In the genomic region with DNA sequence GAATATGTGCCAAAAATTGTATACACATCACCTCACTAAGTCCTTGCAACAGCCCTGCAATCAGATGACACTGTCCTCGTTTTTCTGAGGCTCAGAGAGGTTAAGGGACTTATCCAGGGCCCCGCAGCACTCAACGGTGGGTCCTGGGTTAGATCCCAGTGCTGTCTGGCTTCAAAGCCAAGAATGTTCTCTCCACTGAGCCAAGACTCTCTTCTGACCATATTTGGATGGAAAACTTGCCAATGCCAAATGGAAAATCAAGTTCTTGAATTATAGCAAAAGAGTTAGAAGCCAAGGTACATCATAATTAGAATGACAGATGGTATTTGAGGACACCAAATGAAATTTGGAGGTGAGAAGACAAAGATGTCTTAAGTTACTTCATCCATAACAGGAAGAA, we compare ENCODE assay signal across 14 cellular contexts.
A peak's percentile ranks its signal among the peaks of the same experiment; 100 is the strongest.
DNase-seq lines count a peak whose midpoint lies in the region; ATAC-seq and TF ChIP-seq lines count a peak whose summit lies in the region.
"Had no signal": no experiment of that assay in that cellular context is flagged by ENCODE, and none has a peak within 500 bp of the region (broad histone marks: within the 10 kb centered on the region; RNA-seq: fewer than 3 reads in every experiment).

No MANE protein-coding gene starts in this region.

- H3K79me2 ChIP-seq in PC-9 (ENCODE audit: low read depth) = no peaks in the 10 kb centered on the region

- intact Hi-C loops in heart left ventricle (cut with DNase I) (no loop called here), cardiac septum (cut with DNase I) (no loop called here), PC-9 (cut with micrococcal nuclease; ENCODE audit: unreplicated experiment) (loop anchor here (5.0 kb wide), 1 partner anchor 73 kb away; no protein-coding TSS in a partner anchor), esophagus muscularis mucosa (cut with DNase I) (no loop called here), thyroid gland (cut with DNase I) (no loop called here)

- H3K9me2 ChIP-seq in PC-9 (ENCODE audit: insufficient read depth) = no peaks in the 10 kb centered on the region

- H4K20me1 ChIP-seq in PC-9 (ENCODE audit: insufficient read depth) = no peaks in the 10 kb centered on the region

- WGBS in heart left ventricle, 4 donors = 50 to 62% (median 56%) methylated on average over 3 of the region's 3 CpGs
- WGBS in esophagus muscularis mucosa = 58% methylated on average over 3 of the region's 3 CpGs
- WGBS in thyroid gland, 2 donors = 72 to 86% methylated on average over 3 of the region's 3 CpGs

- peaks cover 22% of the 10 kb centered on the region for H3F3A ChIP-seq in PC-9 (ENCODE audit: insufficient read depth, low read depth)

- H2AFZ ChIP-seq in PC-9 = no peak overlapping the region

- TF ChIP-seq POLR2A in heart left ventricle (IDR thresholded peaks at IDR 0.05) (no peak), esophagus muscularis mucosa (IDR thresholded peaks at IDR 0.05; ENCODE audit: low read depth) (no peak), thyroid gland (IDR thresholded peaks at IDR 0.05) (no peak)

- CTCF ChIA-PET in PC-9 (lab: Charles Lee) = interaction anchor here (0.7 to 1.0 kb wide), 3 partner anchors 10 to 328 kb away, joined by 3 to 9 read pairs (median 3); no protein-coding TSS in a partner anchor

- H3K4me1 ChIP-seq in heart left ventricle (peaks cover 0 to 24% (median 7%) of the 10 kb centered on the region in 12 donors), PC-9 (replicated peaks; ENCODE audit: insufficient read depth) (peaks cover 37% of the 10 kb centered on the region), esophagus muscularis mucosa (peaks cover 11 to 47% (median 43%) of the 10 kb centered on the region in 4 donors), thyroid gland (no peaks in the 10 kb centered on the region)
- H3K4me1 ChIP-seq: Caco-2 had no signal

- H3K27me3 ChIP-seq in heart left ventricle = no peaks in the 10 kb centered on the region
- H3K27me3 ChIP-seq in PC-9 (ENCODE audit: insufficient read depth, low read depth) = no peaks in the 10 kb centered on the region
- H3K27me3 ChIP-seq in esophagus muscularis mucosa = no peaks in the 10 kb centered on the region
- no peaks in the 10 kb centered on the region for H3K27me3 ChIP-seq in thyroid gland
- H3K27me3 ChIP-seq: MG63 had no signal

- H3K9me3 ChIP-seq in heart left ventricle (no peaks in the 10 kb centered on the region), PC-9 (ENCODE audit: insufficient read depth, low read depth) (no peaks in the 10 kb centered on the region), esophagus muscularis mucosa (no peaks in the 10 kb centered on the region), thyroid gland (no peaks in the 10 kb centered on the region)
- H3K9me3 ChIP-seq: Caco-2, MG63 had no signal

- H3K27ac ChIP-seq in heart left ventricle = no peak overlapping the region
- peak overlapping the region; percentile 54 for H3K27ac ChIP-seq in PC-9
- H3K27ac ChIP-seq in esophagus muscularis mucosa (replicated peaks in 1 of 4) = peak overlapping the region in 3 of 4 donors; percentile 42 to 71 (median 57)
- H3K27ac ChIP-seq in thyroid gland = no peak overlapping the region
- H3K27ac ChIP-seq: KMS-11 had no signal

- ATAC-seq in heart left ventricle = peak in 3 of 4 donors; percentile 62 to 66 (median 64)

- DNase-seq in heart left ventricle (no peak), cardiac septum (ENCODE audit: low spot score) (no peak), PC-9 (no peak), esophagus muscularis mucosa (ENCODE audit: extremely low spot score) (peak; percentile 47), superior temporal gyrus (ENCODE audit: extremely low spot score) (peak; percentile 38), RKO (ENCODE audit: low spot score) (no peak), thyroid gland (no peak)
- DNase-seq: Caco-2, H7, MG63, NCI-H1092 treated with DMSO at 0.1 percent for 48 hours, NCI-H1694, NCI-H345 had no signal

- H3K4me3 ChIP-seq in heart left ventricle (no peak overlapping the region), PC-9 (no peak overlapping the region), esophagus muscularis mucosa (no peak overlapping the region), thyroid gland (replicated peaks in 1 of 3) (no peak overlapping the region)
- H3K4me3 ChIP-seq: MG63 had no signal

- peaks cover 0 to 55% (median 23%) of the 10 kb centered on the region in 9 donors for H3K36me3 ChIP-seq in heart left ventricle
- peaks cover 47% of the 10 kb centered on the region for H3K36me3 ChIP-seq in PC-9 (ENCODE audit: low read depth)
- H3K36me3 ChIP-seq in esophagus muscularis mucosa = peaks cover 0 to 34% (median 6%) of the 10 kb centered on the region in 4 donors
- H3K36me3 ChIP-seq in thyroid gland = no peaks in the 10 kb centered on the region

- no peak for TF ChIP-seq EP300 in esophagus muscularis mucosa (IDR thresholded peaks at IDR 0.05)

- no TSS peak for BruUV-seq in PC-9 (replicated peaks; lab: Mats Ljungman, UMichigan)

- no peak overlapping the region for H3K4me2 ChIP-seq in PC-9
- H3K4me2 ChIP-seq: KMS-11 had no signal

- TF ChIP-seq CTCF in heart left ventricle (IDR thresholded peaks at IDR 0.05) (no peak), PC-9 (conservative IDR thresholded peaks at IDR 0.05) (no peak), esophagus muscularis mucosa (IDR thresholded peaks at IDR 0.05) (no peak), thyroid gland (IDR thresholded peaks at IDR 0.05) (no peak)

- POLR2A ChIA-PET in PC-9 (lab: Charles Lee; ENCODE audit: unreplicated experiment) = interaction anchor here (0.5 to 0.6 kb wide), 3 partner anchors 115 to 760 kb away, joined by 4 to 5 read pairs (median 4); a partner anchor contains a TSS

Comparison
In these comparisons a context has a peak if more than half of its experiments do, and no peak if none do; other contexts are left out.
1. DNase-seq: peak in esophagus muscularis mucosa (single experiment) and superior temporal gyrus (single experiment); none in heart left ventricle (0 of 5), cardiac septum (single experiment), PC-9 (0 of 2), RKO (single experiment) and thyroid gland (0 of 2).
2. H3K27ac ChIP-seq: peak in PC-9 (single experiment) and esophagus muscularis mucosa (3 of 4); none in heart left ventricle (0 of 12) and thyroid gland (0 of 3).